9 cellular contexts compared by ENCODE assay signal in the genomic region with DNA sequence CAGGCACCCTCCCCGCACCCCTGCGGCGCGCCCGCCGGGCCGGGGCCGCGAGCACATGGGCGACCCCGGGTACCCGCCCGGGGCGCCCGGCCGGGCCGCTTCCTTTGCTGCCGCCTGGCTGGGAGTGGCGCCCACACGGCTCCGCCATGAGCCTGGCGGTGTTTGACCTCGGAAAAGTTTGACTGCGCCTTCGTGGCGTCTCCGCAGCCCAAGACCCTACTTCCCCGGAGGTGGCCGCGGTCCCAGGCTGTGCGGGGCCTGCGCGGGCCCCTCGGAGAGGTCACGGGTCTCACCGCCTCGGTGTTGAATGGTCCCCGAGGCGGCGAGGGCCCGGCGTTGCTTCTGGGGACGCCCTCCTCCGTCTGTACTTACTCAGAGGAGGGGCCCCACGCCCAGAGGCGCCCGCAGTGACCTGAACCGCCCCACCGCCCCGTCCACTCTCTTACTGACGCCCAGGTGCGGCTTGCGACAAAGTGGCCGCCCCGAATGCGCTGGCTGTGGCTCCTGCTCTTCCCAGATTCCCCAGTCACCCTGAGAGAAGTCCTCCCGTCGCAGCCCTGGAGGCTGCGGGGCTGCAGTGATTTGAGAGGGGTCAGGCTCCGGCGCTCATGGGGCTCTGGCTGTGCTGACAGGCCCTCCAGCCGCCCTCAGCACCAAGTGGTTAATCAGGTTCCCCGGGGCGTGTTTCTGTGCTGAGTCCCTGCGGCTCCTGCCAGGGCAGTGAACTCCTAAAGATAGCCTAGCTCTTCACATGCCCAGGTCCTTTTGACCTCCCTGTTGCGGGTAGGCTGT. TPM values are rescaled to one million over a fixed set of nuclear protein-coding genes. Genes with fewer than 3 reads are reported as not detected.
A peak's percentile ranks its signal among the peaks of the same experiment; 100 is the strongest.
DNase-seq lines count a peak whose midpoint lies in the region; ATAC-seq and TF ChIP-seq lines count a peak whose summit lies in the region.
"Had no signal": no experiment of that assay in that cellular context is flagged by ENCODE, and none has a peak within 500 bp of the region (broad histone marks: within the 10 kb centered on the region; RNA-seq: fewer than 3 reads in every experiment).

No MANE protein-coding gene starts in this region.

- peak; percentile 25 for ATAC-seq in GM19328 (IDR thresholded peaks at IDR 0.05; ENCODE audit: unreplicated experiment)
- ATAC-seq in GM19395 (IDR thresholded peaks at IDR 0.05; ENCODE audit: unreplicated experiment) = no peak
- no peak for ATAC-seq in HG03196 (IDR thresholded peaks at IDR 0.05; ENCODE audit: unreplicated experiment)

- no peak for TF ChIP-seq CTCF in left ventricle myocardium inferior (IDR thresholded peaks at IDR 0.05; ENCODE audit: borderline replicate concordance)

- H3K4me3 ChIP-seq in BLaER1 treated with 17β-estradiol and CSF1 and Interleukin-3, amounts not matched to agents 10 nM and 100 nM = peak overlapping the region; percentile 73 to 87 (median 80)
- H3K4me3 ChIP-seq in left ventricle myocardium inferior = peak overlapping the region; percentile 83

- H3K4me2 ChIP-seq in BLaER1 treated with 17β-estradiol and CSF1 and Interleukin-3, amounts not matched to agents 10 nM and 100 nM = peak overlapping the region; percentile 86 to 99 (median 95)
- H3K4me2 ChIP-seq: KMS-11 had no signal

- peaks cover 43 to 71% (median 54%) of the 10 kb centered on the region in 10 experiments for H3K4me1 ChIP-seq in BLaER1 treated with 17β-estradiol and CSF1 and Interleukin-3, amounts not matched to agents 10 nM and 100 nM
- peaks cover 55% of the 10 kb centered on the region for H3K4me1 ChIP-seq in left ventricle myocardium inferior

- H3K27ac ChIP-seq in BLaER1 treated with 17β-estradiol and CSF1 and Interleukin-3, amounts not matched to agents 10 nM and 100 nM = peak overlapping the region; percentile 67 to 89 (median 86)
- peak overlapping the region; percentile 90 for H3K27ac ChIP-seq in left ventricle myocardium inferior (replicated peaks)
- H3K27ac ChIP-seq: KMS-11 had no signal

- H4K20me1 ChIP-seq in BLaER1 treated with 17β-estradiol and CSF1 and Interleukin-3, amounts not matched to agents 10 nM and 100 nM = peaks cover 23 to 53% (median 51%) of the 10 kb centered on the region in 11 experiments; a peak in 20 of 22 replicates

- H3K27me3 ChIP-seq in BLaER1 treated with 17β-estradiol and CSF1 and Interleukin-3, amounts not matched to agents 10 nM and 100 nM = no peaks in the 10 kb centered on the region
- H3K27me3 ChIP-seq in left ventricle myocardium inferior (ENCODE audit: low read depth) = no peaks in the 10 kb centered on the region

- H3K36me3 ChIP-seq in BLaER1 treated with 17β-estradiol and CSF1 and Interleukin-3, amounts not matched to agents 10 nM and 100 nM = peaks cover 41 to 48% (median 44%) of the 10 kb centered on the region in 11 experiments
- H3K36me3 ChIP-seq in left ventricle myocardium inferior = peaks cover 43% of the 10 kb centered on the region

- DNase-seq in NAMALWA (ENCODE audit: low spot score) = peak; percentile 39
- peak; percentile 36 for DNase-seq in activated naive CD4-positive, alpha-beta T cell treated with anti-CD3 and anti-CD28 coated beads, Interleukin-2, amount 50 U/mL, for 16 hours
- DNase-seq in left ventricle myocardium inferior = peak; percentile 66
- peak; percentile 58 for DNase-seq in retina

- no peaks in the 10 kb centered on the region for H3K9me3 ChIP-seq in BLaER1 treated with 17β-estradiol and CSF1 and Interleukin-3, amounts not matched to agents 10 nM and 100 nM (replicated peaks in 1 of 11)
- H3K9me3 ChIP-seq in left ventricle myocardium inferior (replicated peaks) = no peaks in the 10 kb centered on the region

- intact Hi-C loops in left ventricle myocardium inferior (cut with micrococcal nuclease) = no loop called here

- H3K9ac ChIP-seq in BLaER1 treated with 17β-estradiol and CSF1 and Interleukin-3, amounts not matched to agents 10 nM and 100 nM = peak overlapping the region; percentile 80 to 98 (median 91)
- H3K9ac ChIP-seq: KMS-11 had no signal

RNA-seq across cellular contexts. Expression of a gene that starts 5.8 kb away (rescaled TPM):
- total RNA-seq in left ventricle myocardium inferior = 28.5 TPM

RNA-seq across cellular contexts. Expression of a gene that starts 25.1 kb away (rescaled TPM):
- total RNA-seq in left ventricle myocardium inferior = 27.1 TPM

RNA-seq across cellular contexts. Expression of a gene that starts 46.7 kb away (rescaled TPM):
- 2.2 TPM for total RNA-seq in left ventricle myocardium inferior
